ENCODE assay signal across 1 cellular context in genomic region chr19:47598407-47599349, GRCh38.
A peak's percentile ranks its signal among the peaks of the same experiment; 100 is the strongest.
TF ChIP-seq lines count a peak whose summit lies in the region.

No MANE protein-coding gene starts in this region.

TF ChIP-seq in HEK293, 187 proteins besides CTCF, POLR2A, EP300 and RAD21 (continued from another document and continues in another):
- TF ChIP-seq ZNF398 (tag by site-specific recombination; IDR thresholded peaks at IDR 0.05) (peak; percentile 30), REPIN1 (tag by site-specific recombination; IDR thresholded peaks at IDR 0.05; ENCODE audit: low read depth) (no peak), KLF9 (tag by site-specific recombination; IDR thresholded peaks at IDR 0.05; ENCODE audit: low read depth) (peak; percentile 78), ZNF843 (tag by site-specific recombination; IDR thresholded peaks at IDR 0.05) (0 out of 2 replicates have a peak, but pooled peaks have one; percentile 18), ZFP69B (tag by site-specific recombination; IDR thresholded peaks at IDR 0.05) (peak; percentile 98), ZNF121 (tag by site-specific recombination; IDR thresholded peaks at IDR 0.05) (no peak), ZNF670 (tag by site-specific recombination; IDR thresholded peaks at IDR 0.05; ENCODE audit: low read depth) (no peak), ZNF391 (tag by site-specific recombination; IDR thresholded peaks at IDR 0.05; ENCODE audit: borderline replicate concordance, low read depth) (no peak), GFI1B (tag by site-specific recombination; IDR thresholded peaks at IDR 0.05) (no peak), INSM2 (tag by site-specific recombination; IDR thresholded peaks at IDR 0.05) (0 out of 2 replicates have a peak, but pooled peaks have one; percentile 36), ZSCAN18 (tag by site-specific recombination; IDR thresholded peaks at IDR 0.05) (no peak), ZBTB17 (tag by site-specific recombination; IDR thresholded peaks at IDR 0.05) (peak; percentile 70), ZNF560 (tag by site-specific recombination; IDR thresholded peaks at IDR 0.05; ENCODE audit: borderline replicate concordance) (no peak), ZNF621 (tag by site-specific recombination; IDR thresholded peaks at IDR 0.05) (no peak), PRDM4 (tag by site-specific recombination; IDR thresholded peaks at IDR 0.05) (0 out of 2 replicates have a peak, but pooled peaks have one; percentile 20), ZNF707 (tag by site-specific recombination; IDR thresholded peaks at IDR 0.05) (no peak), SP7 (tag by site-specific recombination; IDR thresholded peaks at IDR 0.05) (peak; percentile 35; the same call in 1 of the 2 replicates), ZNF2 (tag by site-specific recombination; IDR thresholded peaks at IDR 0.05) (no peak), ZNF426 (tag by site-specific recombination; IDR thresholded peaks at IDR 0.05) (no peak), ZNF133 (tag by site-specific recombination; IDR thresholded peaks at IDR 0.05) (no peak), ZNF654 (tag by site-specific recombination; IDR thresholded peaks at IDR 0.05; ENCODE audit: low read depth) (no peak), ZNF747 (tag by site-specific recombination; IDR thresholded peaks at IDR 0.05) (no peak), GLIS1 (tag by site-specific recombination; IDR thresholded peaks at IDR 0.05) (peak; percentile 87), ZBTB48 (tag by site-specific recombination; IDR thresholded peaks at IDR 0.05) (no peak), ZFHX2 (tag by site-specific recombination; conservative IDR thresholded peaks at IDR 0.05) (peak; percentile 86), ZNF561 (tag by site-specific recombination; IDR thresholded peaks at IDR 0.05; ENCODE audit: borderline replicate concordance) (0 out of 2 replicates have a peak, but pooled peaks have one; percentile 11), KLF8 (tag by site-specific recombination; IDR thresholded peaks at IDR 0.05) (peak; percentile 70; the same call in 1 of the 2 replicates), PRDM1 (tag by site-specific recombination; IDR thresholded peaks at IDR 0.05) (peak; percentile 86), ZNF623 (tag by site-specific recombination; IDR thresholded peaks at IDR 0.05) (no peak), ZNF626 (tag by site-specific recombination; IDR thresholded peaks at IDR 0.05) (no peak), TRIM28 (IDR thresholded peaks at IDR 0.05; ENCODE audit: borderline replicate concordance, low read length) (peak; percentile 21; the same call in 1 of the 2 replicates), ZNF658 (tag by site-specific recombination; IDR thresholded peaks at IDR 0.05) (no peak), ZNF660 (tag by site-specific recombination; IDR thresholded peaks at IDR 0.05) (0 out of 2 replicates have a peak, but pooled peaks have one; percentile 42), HOXD13 (CRISPR knock-in tag; IDR thresholded peaks at IDR 0.05; ENCODE audit: borderline replicate concordance) (no peak), ZNF280D (tag by site-specific recombination; IDR thresholded peaks at IDR 0.05) (no peak), ZNF768 (tag by site-specific recombination; IDR thresholded peaks at IDR 0.05) (no peak), ZNF610 (tag by site-specific recombination; IDR thresholded peaks at IDR 0.05; ENCODE audit: borderline replicate concordance) (no peak), KLF10 (tag by site-specific recombination; IDR thresholded peaks at IDR 0.05) (peak; percentile 87), EGR2 (tag by site-specific recombination; IDR thresholded peaks at IDR 0.05; ENCODE audit: low read depth) (peak; percentile 79), ZSCAN30 (tag by site-specific recombination; IDR thresholded peaks at IDR 0.05) (0 out of 2 replicates have a peak, but pooled peaks have one; percentile 15), ZNF76 (tag by site-specific recombination; IDR thresholded peaks at IDR 0.05; ENCODE audit: borderline replicate concordance, low read depth) (no peak), ZNF18 (tag by site-specific recombination; IDR thresholded peaks at IDR 0.05) (no peak), ZNF274 (IDR thresholded peaks at IDR 0.05; ENCODE audit: low read length) (no peak), ZNF274 (tag by site-specific recombination; IDR thresholded peaks at IDR 0.05; ENCODE audit: borderline replicate concordance) (no peak), ZNF776 (tag by site-specific recombination; IDR thresholded peaks at IDR 0.05; ENCODE audit: borderline replicate concordance) (no peak), OSR2 (tag by site-specific recombination; IDR thresholded peaks at IDR 0.05) (no peak), ZEB2 (tag by site-specific recombination; IDR thresholded peaks at IDR 0.05) (peak; percentile 75), ZBTB1 (tag by site-specific recombination; IDR thresholded peaks at IDR 0.05) (no peak), MYNN (tag by site-specific recombination; IDR thresholded peaks at IDR 0.05; ENCODE audit: borderline replicate concordance) (no peak), ZNF311 (tag by site-specific recombination; IDR thresholded peaks at IDR 0.05; ENCODE audit: borderline replicate concordance) (no peak), ZNF416 (tag by site-specific recombination; IDR thresholded peaks at IDR 0.05) (no peak), MZF1 (tag by site-specific recombination; IDR thresholded peaks at IDR 0.05; ENCODE audit: borderline replicate concordance) (peak; percentile 94), ZNF394 (tag by site-specific recombination; IDR thresholded peaks at IDR 0.05; ENCODE audit: borderline replicate concordance) (no peak)
